Comparison of ENCODE assay signal across 15 cellular contexts in the genomic region with DNA sequence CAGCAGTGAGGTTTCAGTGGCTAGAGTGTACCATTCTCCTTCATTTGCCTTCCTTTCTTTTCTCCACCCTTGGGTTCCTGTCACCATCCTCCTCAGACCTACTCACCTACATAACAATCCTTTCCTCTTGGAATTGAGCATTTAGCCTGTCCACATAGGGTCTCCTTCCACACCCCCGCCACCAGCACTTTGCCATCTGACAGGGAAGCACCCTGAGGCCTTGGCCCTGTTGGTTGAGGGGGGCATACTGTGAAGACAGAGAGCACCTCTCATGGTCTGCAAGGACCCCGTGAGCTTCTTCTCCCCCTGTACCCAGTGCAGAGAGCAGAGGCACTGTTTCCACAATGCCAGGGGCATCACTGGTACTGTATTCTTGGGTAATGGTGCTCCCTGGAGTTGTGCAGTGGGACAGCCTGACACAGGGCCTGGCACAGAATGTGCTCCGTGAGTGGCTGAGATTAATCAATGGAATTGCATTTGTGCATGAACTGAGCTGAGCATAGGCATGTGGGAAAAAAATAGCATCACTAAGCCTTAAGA. TPM values are rescaled to one million over a fixed set of nuclear protein-coding genes. Genes with fewer than 3 reads are reported as not detected.
A peak's percentile ranks its signal among the peaks of the same experiment; 100 is the strongest.
DNase-seq lines count a peak whose midpoint lies in the region; ATAC-seq, FAIRE-seq and TF ChIP-seq lines count a peak whose summit lies in the region.
"Had no signal": no experiment of that assay in that cellular context is flagged by ENCODE, and none has a peak within 500 bp of the region (broad histone marks: within the 10 kb centered on the region; RNA-seq: fewer than 3 reads in every experiment).

No MANE protein-coding gene starts in this region.

- H3K36me3 ChIP-seq in upper lobe of right lung (no peaks in the 10 kb centered on the region), kidney (ENCODE audit: control insufficient read depth in 1 of 2, insufficient read depth in 2 of 2, low read length in 2 of 2) (no peaks in the 10 kb centered on the region)
- H3K36me3 ChIP-seq: BLaER1 treated with 17β-estradiol and CSF1 and Interleukin-3, amounts not matched to agents 10 nM and 100 nM had no signal

- H3K27ac Mint-ChIP-seq in natural killer cell treated with Interleukin-12 subunit alpha and Interleukin-12 subunit beta and Interleukin-15 and Interleukin-18, amount 100 ng/mL, for 72 hours: no peak overlapping the region
- H3K27ac Mint-ChIP-seq in natural killer cell: no peak overlapping the region
- no peak overlapping the region for H3K27ac Mint-ChIP-seq in osteocyte (ENCODE audit: unreplicated experiment)
- H3K27ac Mint-ChIP-seq: CD4-positive, CD25-positive, alpha-beta regulatory T cell had no signal

- no peak for FAIRE-seq in kidney (lab: Jason Lieb, UNC)

- no peak for DNase-seq in natural killer cell treated with Interleukin-12 subunit alpha and Interleukin-12 subunit beta and Interleukin-15 and Interleukin-18, amount 100 ng/mL, for 72 hours (ENCODE audit: low spot score)
- DNase-seq in natural killer cell: no peak
- DNase-seq in osteocyte (ENCODE audit: extremely low spot score, unreplicated experiment): peak; percentile 69
- no peak for DNase-seq in upper lobe of right lung
- no peak for DNase-seq in foreskin fibroblast
- DNase-seq in kidney: no peak
- DNase-seq: 8988T; ACHN; CD4-positive, CD25-positive, alpha-beta regulatory T cell had no signal

- peak; percentile 38 to 48 for ATAC-seq in natural killer cell treated with Interleukin-12 subunit alpha and Interleukin-12 subunit beta and Interleukin-15 and Interleukin-18, amount 100 ng/mL, for 72 hours
- ATAC-seq in natural killer cell (no peak), esophagus mucosa (peak; percentile 18), upper lobe of right lung (peak; percentile 17), GM21381 (IDR thresholded peaks at IDR 0.05; ENCODE audit: unreplicated experiment) (no peak)

- H3K36me3 Mint-ChIP-seq in natural killer cell treated with Interleukin-12 subunit alpha and Interleukin-12 subunit beta and Interleukin-15 and Interleukin-18, amount 100 ng/mL, for 72 hours: no peaks in the 10 kb centered on the region
- H3K36me3 Mint-ChIP-seq in natural killer cell: no peaks in the 10 kb centered on the region
- H3K36me3 Mint-ChIP-seq in osteocyte (ENCODE audit: unreplicated experiment): no peaks in the 10 kb centered on the region
- H3K36me3 Mint-ChIP-seq: CD4-positive, CD25-positive, alpha-beta regulatory T cell had no signal

- H3K4me1 Mint-ChIP-seq in natural killer cell treated with Interleukin-12 subunit alpha and Interleukin-12 subunit beta and Interleukin-15 and Interleukin-18, amount 100 ng/mL, for 72 hours (ENCODE audit: low read depth in 2 of 2): peaks cover 4% of the 10 kb centered on the region in 2 donors
- H3K4me1 Mint-ChIP-seq in natural killer cell (peaks cover 0 to under 1% of the 10 kb centered on the region in 2 donors), osteocyte (ENCODE audit: unreplicated experiment) (no peaks in the 10 kb centered on the region)
- H3K4me1 Mint-ChIP-seq: CD4-positive, CD25-positive, alpha-beta regulatory T cell had no signal

- no peak overlapping the region for H3K4me3 Mint-ChIP-seq in natural killer cell treated with Interleukin-12 subunit alpha and Interleukin-12 subunit beta and Interleukin-15 and Interleukin-18, amount 100 ng/mL, for 72 hours
- H3K4me3 Mint-ChIP-seq in natural killer cell (no peak overlapping the region), osteocyte (ENCODE audit: unreplicated experiment) (no peak overlapping the region)
- H3K4me3 Mint-ChIP-seq: CD4-positive, CD25-positive, alpha-beta regulatory T cell; GM23338; H9 had no signal

- H3K27me3 ChIP-seq in upper lobe of right lung: no peaks in the 10 kb centered on the region
- H3K27me3 ChIP-seq: BLaER1 treated with 17β-estradiol and CSF1 and Interleukin-3, amounts not matched to agents 10 nM and 100 nM had no signal

- H3K9me3 ChIP-seq in upper lobe of right lung (no peaks in the 10 kb centered on the region), kidney (ENCODE audit: control insufficient read depth in 1 of 2, low read length in 2 of 2) (no peaks in the 10 kb centered on the region)
- H3K9me3 ChIP-seq: BLaER1 treated with 17β-estradiol and CSF1 and Interleukin-3, amounts not matched to agents 10 nM and 100 nM had no signal

- no peak overlapping the region for H3K9ac ChIP-seq in kidney (ENCODE audit: low read length in 2 of 2)
- H3K9ac ChIP-seq: BLaER1 treated with 17β-estradiol and CSF1 and Interleukin-3, amounts not matched to agents 10 nM and 100 nM had no signal

- peaks cover 3 to 14% of the 10 kb centered on the region in 2 donors for H3K27me3 Mint-ChIP-seq in natural killer cell treated with Interleukin-12 subunit alpha and Interleukin-12 subunit beta and Interleukin-15 and Interleukin-18, amount 100 ng/mL, for 72 hours
- H3K27me3 Mint-ChIP-seq in natural killer cell (ENCODE audit: low read depth in 2 of 2) (peaks cover 0 to 5% of the 10 kb centered on the region in 2 donors), osteocyte (ENCODE audit: unreplicated experiment) (peaks cover 2% of the 10 kb centered on the region)

- H3K4me3 ChIP-seq in upper lobe of right lung (no peak overlapping the region), foreskin fibroblast (ENCODE audit: low read depth in 1 of 2, low read length in 2 of 2) (no peak overlapping the region), kidney (ENCODE audit: low read length in 2 of 2) (no peak overlapping the region)
- H3K4me3 ChIP-seq: BLaER1 treated with 17β-estradiol and CSF1 and Interleukin-3, amounts not matched to agents 10 nM and 100 nM; GM23338 had no signal

- H3K4me1 ChIP-seq in upper lobe of right lung (no peaks in the 10 kb centered on the region), kidney (ENCODE audit: control insufficient read depth in 1 of 2, insufficient read depth in 1 of 2, low read depth in 1 of 2, low read length in 2 of 2) (peaks cover 0 to 5% of the 10 kb centered on the region in 2 donors)
- H3K4me1 ChIP-seq: BLaER1 treated with 17β-estradiol and CSF1 and Interleukin-3, amounts not matched to agents 10 nM and 100 nM had no signal

- intact Hi-C loops in natural killer cell (cut with micrococcal nuclease) (no loop called here), upper lobe of right lung (cut with DNase I) (loop anchor here (10.0 kb wide), 1 partner anchor 103 kb away; no protein-coding TSS in a partner anchor), kidney (cut with DNase I) (no loop called here)

- H3K27ac ChIP-seq in upper lobe of right lung (no peak overlapping the region), kidney (ENCODE audit: low read depth in 2 of 2, low read length in 2 of 2) (no peak overlapping the region)
- H3K27ac ChIP-seq: BLaER1 treated with 17β-estradiol and CSF1 and Interleukin-3, amounts not matched to agents 10 nM and 100 nM had no signal

- no peaks in the 10 kb centered on the region for H3K9me3 Mint-ChIP-seq in natural killer cell treated with Interleukin-12 subunit alpha and Interleukin-12 subunit beta and Interleukin-15 and Interleukin-18, amount 100 ng/mL, for 72 hours
- H3K9me3 Mint-ChIP-seq in natural killer cell (no peaks in the 10 kb centered on the region), osteocyte (ENCODE audit: unreplicated experiment) (no peaks in the 10 kb centered on the region)
- H3K9me3 Mint-ChIP-seq: GM23338, H9 had no signal

- TF ChIP-seq CTCF in natural killer cell (IDR thresholded peaks at IDR 0.05) (no peak), osteocyte (IDR thresholded peaks at IDR 0.05) (no peak), upper lobe of right lung (IDR thresholded peaks at IDR 0.05) (no peak), foreskin fibroblast (IDR thresholded peaks at IDR 0.05; ENCODE audit: low read depth, low read length) (no peak), kidney (IDR thresholded peaks at IDR 0.05; ENCODE audit: borderline replicate concordance, extremely low read depth, insufficient read depth) (no peak)

RNA-seq across cellular contexts. Expression of gene SLC5A9, which starts 14.9 kb away (rescaled TPM):
- total RNA-seq in natural killer cell treated with Interleukin-12 subunit alpha and Interleukin-12 subunit beta and Interleukin-15 and Interleukin-18, amount 100 ng/mL, for 72 hours: not detected
- total RNA-seq in natural killer cell: not detected
- total RNA-seq in esophagus mucosa: not detected
- not detected in 2 replicates for total RNA-seq in osteocyte
- total RNA-seq in upper lobe of right lung: 4.7 TPM
- total RNA-seq in kidney: 2.3 TPM
- polyA plus RNA-seq in kidney (ENCODE audit: insufficient read depth, low read depth, low replicate concordance): 4.4 TPM
- total RNA-seq: CD4-positive, CD25-positive, alpha-beta regulatory T cell; Daoy; H9 had no signal
- polyA plus RNA-seq: CD4-positive, CD25-positive, alpha-beta regulatory T cell had no signal

Comparison
In these comparisons a context has a peak if more than half of its experiments do, and no peak if none do; other contexts are left out.
1. ATAC-seq: peak in natural killer cell treated with Interleukin-12 subunit alpha and Interleukin-12 subunit beta and Interleukin-15 and Interleukin-18, amount 100 ng/mL, for 72 hours (2 of 2), esophagus mucosa (single experiment) and upper lobe of right lung (single experiment); none in natural killer cell (0 of 3) and GM21381 (single experiment).